In the genomic region with DNA sequence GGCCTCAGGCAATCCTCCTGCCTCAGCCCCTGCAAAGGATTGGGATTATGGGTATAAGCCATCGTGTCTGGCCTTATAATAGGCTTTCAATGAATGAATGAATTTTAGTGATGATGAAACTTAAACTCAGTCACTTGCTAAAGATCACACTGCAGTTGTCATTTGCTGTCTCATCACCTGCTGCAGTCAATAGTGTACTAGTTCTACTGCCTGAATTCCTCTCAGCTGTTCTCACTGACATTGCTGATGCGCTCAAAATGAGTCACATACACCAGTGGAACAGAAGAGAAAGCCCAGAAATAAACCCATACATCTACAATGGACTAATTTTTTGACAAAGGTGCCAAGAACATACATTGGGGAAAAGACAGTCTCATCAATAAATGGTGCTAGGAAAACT, we compare ENCODE assay signal across 17 cellular contexts. TPM values are rescaled to one million over a fixed set of nuclear protein-coding genes. Genes with fewer than 3 reads are reported as not detected.
DNase-seq lines count a peak whose midpoint lies in the region; ATAC-seq and TF ChIP-seq lines count a peak whose summit lies in the region.
"Had no signal": no experiment of that assay in that cellular context is flagged by ENCODE, and none has a peak within 500 bp of the region (broad histone marks: within the 10 kb centered on the region; RNA-seq: fewer than 3 reads in every experiment).

No MANE protein-coding gene starts in this region.

- no peak overlapping the region for H3K27ac Mint-ChIP-seq in MCF 10A (ENCODE audit: low read depth, unreplicated experiment)
- H3K27ac Mint-ChIP-seq: CD8-positive, alpha-beta memory T cell had no signal

- no peak overlapping the region for H3K4me3 Mint-ChIP-seq in MCF 10A (ENCODE audit: unreplicated experiment)

- H3K4me1 ChIP-seq in mammary epithelial cell (ENCODE audit: insufficient read depth, low read length) = no peaks in the 10 kb centered on the region
- H3K4me1 ChIP-seq in gastrocnemius medialis = peaks cover under 1 to 3% of the 10 kb centered on the region in 2 donors
- H3K4me1 ChIP-seq in esophagus muscularis mucosa = no peaks in the 10 kb centered on the region
- H3K4me1 ChIP-seq: BLaER1, Caco-2, HAP-1 had no signal

- H3K36me3 ChIP-seq in mammary epithelial cell (ENCODE audit: insufficient read depth, low read length) (no peaks in the 10 kb centered on the region), gastrocnemius medialis (no peaks in the 10 kb centered on the region), esophagus muscularis mucosa (no peaks in the 10 kb centered on the region)
- H3K36me3 ChIP-seq: BLaER1, HAP-1 had no signal

- H3K4me2 ChIP-seq in mammary epithelial cell (ENCODE audit: insufficient read depth, low read depth, low read length) = no peak overlapping the region
- H3K4me2 ChIP-seq: BLaER1 had no signal

- no peak for TF ChIP-seq CTCF in mammary epithelial cell (conservative IDR thresholded peaks at IDR 0.05 in 1 of 2, IDR thresholded peaks at IDR 0.05 in 1 of 2; ENCODE audit: extremely low read depth in 1 of 2, insufficient read depth in 1 of 2, low read depth in 1 of 2, low read length in 2 of 2)
- TF ChIP-seq CTCF in MCF 10A (IDR thresholded peaks at IDR 0.05; ENCODE audit: unreplicated experiment) = no peak
- no peak for TF ChIP-seq CTCF in gastrocnemius medialis (IDR thresholded peaks at IDR 0.05 in 4 of 5, conservative IDR thresholded peaks at IDR 0.05 in 1 of 5)
- TF ChIP-seq CTCF in esophagus muscularis mucosa (IDR thresholded peaks at IDR 0.05) = no peak

- H3K9ac ChIP-seq in mammary epithelial cell (ENCODE audit: insufficient read depth, low read length) = no peak overlapping the region
- H3K9ac ChIP-seq: BLaER1 had no signal

- WGBS in mammary epithelial cell (ENCODE audit: low coverage, missing lambda C conversion rate) = 76% methylated on average over 2 of the region's 2 CpGs
- 83% methylated on average over 2 of the region's 2 CpGs for WGBS in esophagus muscularis mucosa

- CTCF ChIA-PET in mammary epithelial cell (lab: Charles Lee; ENCODE audit: low non-redundant PET) = no interaction called here
- CTCF ChIA-PET in MCF 10A (lab: Yijun Ruan, JAX) = no interaction called here

- peaks cover 12% of the 10 kb centered on the region for H3K9me3 Mint-ChIP-seq in MCF 10A (ENCODE audit: unreplicated experiment)
- H3K9me3 Mint-ChIP-seq: CD8-positive, alpha-beta memory T cell had no signal

- POLR2A ChIA-PET in MCF 10A (lab: Yijun Ruan, JAX) = no interaction called here

- no peaks in the 10 kb centered on the region for H4K20me1 ChIP-seq in mammary epithelial cell (ENCODE audit: insufficient read depth, low read length)
- H4K20me1 ChIP-seq: BLaER1 had no signal

- no peak for TF ChIP-seq EP300 in esophagus muscularis mucosa (IDR thresholded peaks at IDR 0.05)

- no peaks in the 10 kb centered on the region for H3K79me2 ChIP-seq in mammary epithelial cell (ENCODE audit: insufficient read depth, low read length)

- H3K27ac ChIP-seq in mammary epithelial cell (ENCODE audit: insufficient read depth, low read depth, low read length) (no peak overlapping the region), gastrocnemius medialis (no peak overlapping the region), esophagus muscularis mucosa (replicated peaks in 1 of 4) (no peak overlapping the region)
- H3K27ac ChIP-seq: 22Rv1, BLaER1 had no signal

- ATAC-seq in gastrocnemius medialis (peak; percentile 33 to 91), GM21786 (IDR thresholded peaks at IDR 0.05; ENCODE audit: unreplicated experiment) (no peak)

- dilution Hi-C loops in mammary epithelial cell (cut with HindIII; ENCODE audit: low sequenced_read_pairs) = no loop called here

- H2AFZ ChIP-seq in mammary epithelial cell (ENCODE audit: low read depth, low read length) = no peak overlapping the region

- no TSS peak for BruUV-seq in mammary epithelial cell (replicated peaks; lab: Mats Ljungman, UMichigan)
- BruUV-seq in MCF 10A (replicated peaks; lab: Mats Ljungman, UMichigan) = no TSS peak

- H3K9me3 ChIP-seq in mammary epithelial cell (replicated peaks; ENCODE audit: insufficient read depth, low read length) (peaks cover 2% of the 10 kb centered on the region), gastrocnemius medialis (no peaks in the 10 kb centered on the region), esophagus muscularis mucosa (no peaks in the 10 kb centered on the region)
- H3K9me3 ChIP-seq: Caco-2 had no signal

- H3K4me3 ChIP-seq in mammary epithelial cell (replicated peaks in 1 of 3; ENCODE audit: insufficient read depth in 1 of 3, low read depth in 2 of 3, low read length in 3 of 3) (no peak overlapping the region), gastrocnemius medialis (no peak overlapping the region), esophagus muscularis mucosa (no peak overlapping the region)
- H3K4me3 ChIP-seq: BLaER1, HAP-1 had no signal

- H3K4me1 Mint-ChIP-seq in MCF 10A (ENCODE audit: insufficient read depth, unreplicated experiment) = no peaks in the 10 kb centered on the region

- DNase-seq in mammary epithelial cell (peak; percentile 11), MCF 10A (ENCODE audit: unreplicated experiment) (no peak), kidney tubule cell (ENCODE audit: low spot score) (peak; percentile 27), gastrocnemius medialis (no peak), hippocampal formation (lab: John Stamatoyannopoulos, UW) (no peak), D341Med (ENCODE audit: low spot score) (no peak), esophagus muscularis mucosa (ENCODE audit: extremely low spot score) (no peak)
- DNase-seq: Caco-2; CD8-positive, alpha-beta memory T cell; DMS53; GF-D8 had no signal

- no peaks in the 10 kb centered on the region for H3K27me3 Mint-ChIP-seq in MCF 10A (ENCODE audit: insufficient read depth, unreplicated experiment)

- intact Hi-C loops in mammary epithelial cell (cut with micrococcal nuclease) = no loop called here
- intact Hi-C loops in MCF 10A (cut with micrococcal nuclease) = no loop called here
- intact Hi-C loops in gastrocnemius medialis (cut with DNase I; ENCODE audit: low total_unique reads) = no loop called here
- intact Hi-C loops in esophagus muscularis mucosa (cut with DNase I) = no loop called here

- no peaks in the 10 kb centered on the region for H3K36me3 Mint-ChIP-seq in MCF 10A (ENCODE audit: insufficient read depth, unreplicated experiment)
- H3K36me3 Mint-ChIP-seq: CD8-positive, alpha-beta memory T cell had no signal

- in situ Hi-C loops in mammary epithelial cell (cut with MboI; ENCODE audit: low sequenced_read_pairs in 2 of 2) (no loop called here), gastrocnemius medialis (cut with MboI; ENCODE audit: low sequenced_read_pairs in 4 of 4) (no loop called here)

- peaks cover 2% of the 10 kb centered on the region for H3K27me3 ChIP-seq in mammary epithelial cell (ENCODE audit: insufficient read depth, low read length)
- no peaks in the 10 kb centered on the region for H3K27me3 ChIP-seq in gastrocnemius medialis
- no peaks in the 10 kb centered on the region for H3K27me3 ChIP-seq in esophagus muscularis mucosa
- H3K27me3 ChIP-seq: BLaER1 had no signal

- TF ChIP-seq POLR2A in gastrocnemius medialis (IDR thresholded peaks at IDR 0.05) = no peak
- no peak for TF ChIP-seq POLR2A in esophagus muscularis mucosa (IDR thresholded peaks at IDR 0.05; ENCODE audit: low read depth)

RNA-seq across cellular contexts. Expression of a gene that starts 5.6 kb away (rescaled TPM):
- total RNA-seq in mammary epithelial cell (10 to 100 TPM; 16.2 to 18.4 TPM), MCF 10A (2022) (12.6 and 20.0 TPM in 2 replicates), gastrocnemius medialis (10 to 100 TPM; 21.2 to 34.1 (median 27.1) TPM), esophagus muscularis mucosa (10 to 100 TPM; 30.2 to 47.3 (median 40.0) TPM)
- polyA plus RNA-seq in mammary epithelial cell = 12.2 TPM
- 7.0 TPM for polyA minus RNA-seq in mammary epithelial cell

RNA-seq across cellular contexts. Expression of a gene that starts 29.4 kb away (rescaled TPM):
- total RNA-seq in mammary epithelial cell (1 to 10 TPM in 1 of 2 donors, under 1 TPM in 1; 0.68 to 1.2 TPM), MCF 10A (2022) (0.37 and 0.59 TPM in 2 replicates), gastrocnemius medialis (under 1 TPM in 1 of 4 donors, not detected in 3; 0.24 TPM), esophagus muscularis mucosa (under 1 TPM in 2 of 4 donors, not detected in 2; 0.11 to 0.26 TPM)
- polyA plus RNA-seq in mammary epithelial cell = 0.71 TPM
- not detected for polyA minus RNA-seq in mammary epithelial cell
- total RNA-seq: A673, Caco-2, H1 had no signal

Comparison
In these comparisons a context has a peak if more than half of its experiments do, and no peak if none do; other contexts are left out.
1. DNase-seq: peak in mammary epithelial cell (single experiment) and kidney tubule cell (single experiment); none in MCF 10A (single experiment), gastrocnemius medialis (0 of 2), hippocampal formation (0 of 2), D341Med (single experiment) and esophagus muscularis mucosa (single experiment).